ENCODE assay signal across 12 cellular contexts in the genomic region with DNA sequence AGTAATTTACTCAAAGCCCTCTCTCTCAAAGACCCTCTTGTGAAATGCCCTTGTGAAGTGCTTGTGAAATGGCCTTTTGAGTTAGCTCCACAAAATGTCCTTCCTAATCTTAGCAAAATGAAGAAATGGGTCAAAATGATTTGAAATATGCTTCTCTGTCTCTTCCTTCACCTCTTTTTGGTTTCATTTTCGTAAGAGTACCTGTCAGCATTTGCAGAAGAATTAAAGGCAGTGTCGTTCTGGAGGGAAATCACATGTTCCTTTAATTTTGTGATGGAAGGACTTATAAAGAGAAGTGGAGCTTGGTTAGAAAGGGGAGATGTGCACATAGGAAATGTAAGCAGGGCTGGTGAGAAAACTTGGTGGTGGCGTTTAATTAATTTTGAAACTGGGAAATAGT.
A peak's percentile ranks its signal among the peaks of the same experiment; 100 is the strongest.
DNase-seq lines count a peak whose midpoint lies in the region; ATAC-seq and TF ChIP-seq lines count a peak whose summit lies in the region.
"Had no signal": no experiment of that assay in that cellular context is flagged by ENCODE, and none has a peak within 500 bp of the region (broad histone marks: within the 10 kb centered on the region; RNA-seq: fewer than 3 reads in every experiment).

No MANE protein-coding gene starts in this region.

- no peaks in the 10 kb centered on the region for H3K4me1 ChIP-seq in fibroblast of lung (ENCODE audit: control insufficient read depth, extremely low read depth, insufficient read depth, low read length)
- H3K4me1 ChIP-seq in effector memory CD4-positive, alpha-beta T cell (ENCODE audit: control insufficient read depth, insufficient read depth, low read length, poor library complexity, severe bottlenecking) = no peaks in the 10 kb centered on the region

- H3K9ac ChIP-seq in fibroblast of lung (ENCODE audit: insufficient read depth, low read length) = no peak overlapping the region

- H3K36me3 ChIP-seq in fibroblast of lung (ENCODE audit: control insufficient read depth, insufficient read depth, low read length) = peaks cover 2% of the 10 kb centered on the region
- no peaks in the 10 kb centered on the region for H3K36me3 ChIP-seq in effector memory CD4-positive, alpha-beta T cell (ENCODE audit: control insufficient read depth, insufficient read depth, low read length)

- no peak overlapping the region for H3K4me3 ChIP-seq in fibroblast of lung (replicated peaks in 1 of 4; ENCODE audit: control extremely low read depth in 1 of 4, insufficient read depth in 1 of 4, low read depth in 3 of 4, low read length in 4 of 4)
- no peak overlapping the region for H3K4me3 ChIP-seq in effector memory CD4-positive, alpha-beta T cell (ENCODE audit: insufficient read depth, low read depth, low read length, poor library complexity, severe bottlenecking)

- peaks cover 75% of the 10 kb centered on the region for H3K79me2 ChIP-seq in fibroblast of lung (ENCODE audit: control insufficient read depth, insufficient read depth, low read length)

- DNase-seq in KG1 (lab: John Stamatoyannopoulos, UW) = peak; percentile 35
- DNase-seq in fibroblast of lung (ENCODE audit: low read depth in 2 of 2) = no peak
- no peak for DNase-seq in occipital lobe (lab: John Stamatoyannopoulos, UW)
- DNase-seq in glomerular visceral epithelial cell (ENCODE audit: extremely low spot score) = no peak
- DNase-seq in effector memory CD4-positive, alpha-beta T cell = no peak
- DNase-seq in GM19240 (ENCODE audit: insufficient read length, low spot score) = no peak
- DNase-seq: activated B cell treated with CpG ODN at 0.5 μM for 24 hours, erythroblast, midbrain, SHP77 treated with DMSO at 0.1 percent for 48 hours had no signal

- H3K4me2 ChIP-seq in fibroblast of lung (ENCODE audit: extremely low read depth, insufficient read depth, low read length) = peak overlapping the region; percentile 3

- H3K27me3 ChIP-seq in fibroblast of lung (ENCODE audit: control insufficient read depth, insufficient read depth, low read length) = no peaks in the 10 kb centered on the region
- H3K27me3 ChIP-seq in effector memory CD4-positive, alpha-beta T cell (replicated peaks; ENCODE audit: control insufficient read depth, insufficient read depth, low read length, poor library complexity, severe bottlenecking) = no peaks in the 10 kb centered on the region

- TF ChIP-seq CTCF in fibroblast of lung (conservative IDR thresholded peaks at IDR 0.05 in 1 of 2, IDR thresholded peaks at IDR 0.05 in 1 of 2; ENCODE audit: low read depth in 1 of 2, low read length in 2 of 2) = no peak

- H4K20me1 ChIP-seq in fibroblast of lung (ENCODE audit: control insufficient read depth, extremely low read depth, insufficient read depth, low read length) = no peaks in the 10 kb centered on the region

- no peak overlapping the region for H2AFZ ChIP-seq in fibroblast of lung (ENCODE audit: low read length)

- H3K27ac ChIP-seq in fibroblast of lung (ENCODE audit: insufficient read depth, low read length) = no peak overlapping the region
- H3K27ac ChIP-seq in effector memory CD4-positive, alpha-beta T cell (ENCODE audit: insufficient read depth, low read length, poor library complexity, severe bottlenecking) = no peak overlapping the region

- H3K9me3 ChIP-seq in fibroblast of lung (ENCODE audit: control insufficient read depth, insufficient read depth, low read depth, low read length) = no peaks in the 10 kb centered on the region
- H3K9me3 ChIP-seq in effector memory CD4-positive, alpha-beta T cell (ENCODE audit: control insufficient read depth, low read length) = no peaks in the 10 kb centered on the region

- ATAC-seq in GM18517 (IDR thresholded peaks at IDR 0.05; ENCODE audit: unreplicated experiment) (peak; percentile 75), GM21529 (IDR thresholded peaks at IDR 0.05; ENCODE audit: unreplicated experiment) (peak; percentile 71)
